ENCODE assay signal across 9 cellular contexts in the genomic region with DNA sequence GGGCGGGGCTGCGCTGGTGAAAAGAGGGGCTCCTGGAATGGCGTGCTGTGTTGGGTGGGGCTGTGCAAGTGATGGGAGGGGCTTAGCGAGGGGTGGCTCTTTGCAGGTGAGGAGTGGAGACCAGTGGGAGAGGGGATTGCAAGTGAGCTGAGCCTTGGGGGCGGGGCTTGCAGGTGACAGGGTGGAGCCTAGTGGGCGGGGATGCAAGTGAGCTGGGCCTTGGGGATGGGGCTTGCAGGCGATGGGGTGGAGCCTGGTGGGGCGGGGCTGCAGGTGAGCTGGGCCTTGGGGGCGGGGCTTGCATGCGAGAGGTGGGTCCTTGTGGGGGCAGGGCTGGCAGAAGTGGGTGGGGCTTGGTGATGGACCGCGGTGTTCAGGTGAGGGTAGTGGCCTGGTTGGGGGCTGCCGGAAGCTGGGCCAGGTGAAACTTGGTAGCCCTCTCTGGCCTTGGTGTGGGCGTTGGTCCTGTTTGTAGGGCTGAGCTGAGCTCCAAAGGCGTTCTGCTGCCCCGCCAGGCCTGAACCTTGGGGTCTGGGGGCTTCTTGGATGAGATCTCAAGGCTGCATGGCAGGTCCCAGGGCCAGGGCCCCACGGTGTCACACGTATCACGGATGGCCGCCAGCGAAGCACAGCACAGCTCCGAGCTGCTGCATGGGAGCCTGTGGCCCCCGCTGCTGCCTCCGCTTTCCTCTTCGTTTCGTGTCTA. TPM values are rescaled to one million over a fixed set of nuclear protein-coding genes. Genes with fewer than 3 reads are reported as not detected.
DNase-seq lines count a peak whose midpoint lies in the region; ATAC-seq, FAIRE-seq and TF ChIP-seq lines count a peak whose summit lies in the region.
"Had no signal": no experiment of that assay in that cellular context is flagged by ENCODE, and none has a peak within 500 bp of the region (broad histone marks: within the 10 kb centered on the region; RNA-seq: fewer than 3 reads in every experiment).

No MANE protein-coding gene starts in this region.

- H3K9ac ChIP-seq in mesendoderm (ENCODE audit: low read length), result peak overlapping the region; percentile 44

- peaks cover 19% of the 10 kb centered on the region for H3K36me3 Mint-ChIP-seq in central memory CD8-positive, alpha-beta T cell (ENCODE audit: insufficient read depth)

- H3K18ac ChIP-seq in mesendoderm (ENCODE audit: low read length), result no peak overlapping the region

- H3K36me3 ChIP-seq in mesendoderm (ENCODE audit: control insufficient read depth, insufficient read depth, low read length) (no peaks in the 10 kb centered on the region), uterus (no peaks in the 10 kb centered on the region)

- no peak for TF ChIP-seq CTCF in uterus (IDR thresholded peaks at IDR 0.05)

- H3K23ac ChIP-seq in mesendoderm (ENCODE audit: low read length), result no peak overlapping the region

- no peak for TF ChIP-seq POLR2A in uterus (IDR thresholded peaks at IDR 0.05)

- H2BK5ac ChIP-seq in mesendoderm (ENCODE audit: low read length), result peak overlapping the region; percentile 17

- no peaks in the 10 kb centered on the region for H3K27me3 ChIP-seq in mesendoderm (ENCODE audit: insufficient read depth, low read length, poor library complexity)
- no peaks in the 10 kb centered on the region for H3K27me3 ChIP-seq in uterus

- intact Hi-C loops in uterus (cut with DNase I; ENCODE audit: low total_unique reads), result no loop called here

- no peak overlapping the region for H4K5ac ChIP-seq in mesendoderm (ENCODE audit: low read length)

- H3K27me3 Mint-ChIP-seq in central memory CD8-positive, alpha-beta T cell, result no peaks in the 10 kb centered on the region

- no peaks in the 10 kb centered on the region for H3K9me3 Mint-ChIP-seq in central memory CD8-positive, alpha-beta T cell

- peak; percentile 87 for DNase-seq in stimulated activated CD4-positive, alpha-beta T cell treated with anti-CD3 and anti-CD28 coated beads, Interleukin-1b, Interleukin-23, amount 100 ng/mL, for 48 hours
- no peak for DNase-seq in stimulated activated CD4-positive, alpha-beta T cell treated with anti-CD3 and anti-CD28 coated beads, Interleukin-12 subunit alpha, Interleukin-12 subunit beta, amount 100 ng/mL, for 4 hours
- peak; percentile 96 for DNase-seq in NCI-H2171 treated with DMSO at 0.1 percent for 48 hours (lab: John Stamatoyannopoulos, UW)
- no peak for DNase-seq in central memory CD8-positive, alpha-beta T cell (ENCODE audit: low spot score in 2 of 2)
- DNase-seq in mesendoderm, result peak; percentile 99
- no peak for DNase-seq in uterus
- no peak for DNase-seq in RCC 7860 (ENCODE audit: low spot score)

- H2BK120ac ChIP-seq in mesendoderm (ENCODE audit: low read depth, low read length), result no peak overlapping the region

- H3K4me3 ChIP-seq in mesendoderm (ENCODE audit: low read length) (no peak overlapping the region), uterus (peak overlapping the region; percentile 71 to 78)

- ATAC-seq in HG02798 (IDR thresholded peaks at IDR 0.05; ENCODE audit: poor library complexity, unreplicated experiment), result peak; percentile 41
- peak; percentile 20 for ATAC-seq in central memory CD8-positive, alpha-beta T cell (replicated peaks; ENCODE audit: extremely low read depth, poor library complexity, severe bottlenecking)

- H3K27ac ChIP-seq in mesendoderm (ENCODE audit: low read depth, low read length), result no peak overlapping the region
- peak overlapping the region in 1 of 2 donors; percentile 90 for H3K27ac ChIP-seq in uterus

- no peak for FAIRE-seq in RCC 7860 (lab: Jason Lieb, UNC)
- FAIRE-seq: islet of Langerhans had no signal

- H3K79me1 ChIP-seq in mesendoderm (ENCODE audit: low read length), result no peaks in the 10 kb centered on the region

- H2BK15ac ChIP-seq in mesendoderm (replicated peaks; ENCODE audit: low read depth), result no peak overlapping the region

- H3K79me2 ChIP-seq in mesendoderm (ENCODE audit: control insufficient read depth, insufficient read depth, low read length), result no peaks in the 10 kb centered on the region

- H3K4ac ChIP-seq in mesendoderm (ENCODE audit: low read depth, low read length), result no peak overlapping the region

- H3K9me3 ChIP-seq in uterus, result no peaks in the 10 kb centered on the region

- no CpG with 5 or more reads among the region's 26 CpGs for WGBS in mesendoderm (ENCODE audit: extremely low coverage, insufficient coverage, low lambda C conversion rate)

- H3K4me1 ChIP-seq in mesendoderm (ENCODE audit: control insufficient read depth, low read depth, low read length) (no peaks in the 10 kb centered on the region), uterus (peaks cover 0 to 8% of the 10 kb centered on the region in 2 donors)

- peak overlapping the region; percentile 69 for H3K56ac ChIP-seq in mesendoderm (ENCODE audit: low read length)

- H2AK5ac ChIP-seq in mesendoderm (ENCODE audit: low read length), result no peak overlapping the region

- peak overlapping the region; percentile 39 for H3K27ac Mint-ChIP-seq in central memory CD8-positive, alpha-beta T cell (ENCODE audit: low read depth)

- peak overlapping the region; percentile 67 for H3K4me3 Mint-ChIP-seq in central memory CD8-positive, alpha-beta T cell

- peak overlapping the region; percentile 59 for H3K4me2 ChIP-seq in mesendoderm (ENCODE audit: low read length)

- H3K4me1 Mint-ChIP-seq in central memory CD8-positive, alpha-beta T cell, result peaks cover 12% of the 10 kb centered on the region

- H4K8ac ChIP-seq in mesendoderm (ENCODE audit: low read depth, low read length), result no peak overlapping the region

RNA-seq across cellular contexts. Expression of gene PITRM1, which starts 0.7 kb away (rescaled TPM):
- 26.4 TPM for polyA plus RNA-seq in mesendoderm (2013, experiment 1 of 2)
- 26.5 TPM for polyA plus RNA-seq in mesendoderm (2013, experiment 2 of 2)
- total RNA-seq in uterus, result 10 to 100 TPM; 37.4 to 100.0 (median 51.4) TPM

Comparison
In these comparisons a context has a peak if more than half of its experiments do, and no peak if none do; other contexts are left out.
1. DNase-seq: peak in stimulated activated CD4-positive, alpha-beta T cell treated with anti-CD3 and anti-CD28 coated beads, Interleukin-1b, Interleukin-23, amount 100 ng/mL, for 48 hours (single experiment), NCI-H2171 treated with DMSO at 0.1 percent for 48 hours (single experiment) and mesendoderm (single experiment); none in stimulated activated CD4-positive, alpha-beta T cell treated with anti-CD3 and anti-CD28 coated beads, Interleukin-12 subunit alpha, Interleukin-12 subunit beta, amount 100 ng/mL, for 4 hours (single experiment), central memory CD8-positive, alpha-beta T cell (0 of 2), uterus (0 of 2) and RCC 7860 (single experiment).